ENCODE assay signal across 9 cellular contexts in genomic region chr9:88741335-88741734, GRCh38.
DNase-seq lines count a peak whose midpoint lies in the region; ATAC-seq and TF ChIP-seq lines count a peak whose summit lies in the region.
"Had no signal": no experiment of that assay in that cellular context is flagged by ENCODE, and none has a peak within 500 bp of the region (broad histone marks: within the 10 kb centered on the region; RNA-seq: fewer than 3 reads in every experiment).

No MANE protein-coding gene starts in this region.

- peaks cover 2% of the 10 kb centered on the region for H3K27me3 ChIP-seq in GM06990 (replicated peaks; ENCODE audit: control insufficient read depth, insufficient read depth, low read length)

- H3K4me3 ChIP-seq in GM06990 (replicated peaks; ENCODE audit: low read depth, low read length) (no peak overlapping the region), epithelial cell of proximal tubule (ENCODE audit: low read depth, low read length) (no peak overlapping the region)

- peak; percentile 21 for DNase-seq in 8988T
- no peak for DNase-seq in GM06990 (ENCODE audit: extremely low read depth, insufficient read length)
- DNase-seq in OCI-M1 (lab: John Stamatoyannopoulos, UW) = peak; percentile 26
- no peak for DNase-seq in epithelial cell of proximal tubule (ENCODE audit: low read depth)
- no peak for DNase-seq in HuH-7.5 (ENCODE audit: low spot score)
- no peak for DNase-seq in retina
- DNase-seq: GOT3 had no signal

- ATAC-seq in GM19351 (IDR thresholded peaks at IDR 0.05; ENCODE audit: unreplicated experiment) = no peak
- ATAC-seq in GM21528 (IDR thresholded peaks at IDR 0.05; ENCODE audit: low FRiP score, unreplicated experiment) = no peak

- H3K36me3 ChIP-seq in GM06990 (ENCODE audit: control insufficient read depth, insufficient read depth, low read length) = no peaks in the 10 kb centered on the region

- TF ChIP-seq CTCF in GM06990 (IDR thresholded peaks at IDR 0.05; ENCODE audit: insufficient read depth, low read length, poor library complexity, severe bottlenecking) (peak; percentile 52), epithelial cell of proximal tubule (conservative IDR thresholded peaks at IDR 0.05; ENCODE audit: low read depth, low read length) (peak; percentile 60)

Comparison
In these comparisons a context has a peak if more than half of its experiments do, and no peak if none do; other contexts are left out.
1. DNase-seq: peak in 8988T (single experiment) and OCI-M1 (single experiment); none in GM06990 (single experiment), epithelial cell of proximal tubule (single experiment), HuH-7.5 (single experiment) and retina (single experiment).